ENCODE assay signal across 26 cellular contexts in genomic region chr1:157311730-157312269, GRCh38.
"Had no signal": no experiment of that assay in that cellular context is flagged by ENCODE, and none has a peak within 500 bp of the region (broad histone marks: within the 10 kb centered on the region; RNA-seq: fewer than 3 reads in every experiment).

No MANE protein-coding gene starts in this region.

- H2AFZ ChIP-seq: parathyroid adenoma had no signal

- H3K4me1 Mint-ChIP-seq: activated naive CD4-positive, alpha-beta T cell treated with anti-CD3 and anti-CD28 coated beads, Interleukin-2, amount 10 ng/mL, durations not matched to agents 7 days and 5 days; activated naive CD8-positive, alpha-beta T cell treated with anti-CD3 and anti-CD28 coated beads, Interleukin-2, amount 50 U/mL, for 24 hours; stimulated activated effector memory CD8-positive, alpha-beta T cell treated with anti-CD3 and anti-CD28 coated beads, Interleukin-12 subunit alpha, Interleukin-12 subunit beta, amount 100 ng/mL, for 72 hours; T-cell had no signal

- DNase-seq: activated CD4-positive, alpha-beta T cell treated with anti-CD3 and anti-CD28 coated beads, Interleukin-2, amount 50 U/mL, for 1 hour; activated CD4-positive, CD25-positive, alpha-beta regulatory T cell treated with anti-CD3 and anti-CD28 coated beads, Interleukin-2, amount 50 U/mL, for 72 hours; activated CD8-positive, alpha-beta memory T cell treated with anti-CD3 and anti-CD28 coated beads for 24 hours; activated CD8-positive, alpha-beta memory T cell treated with anti-CD3 and anti-CD28 coated beads, Interleukin-2, amount 50 U/mL, for 48 hours; activated effector memory CD4-positive, alpha-beta T cell treated with Interleukin-2 at 50 U/mL for 16 hours; activated naive CD4-positive, alpha-beta T cell treated with anti-CD3 and anti-CD28 coated beads, Interleukin-2, amount 10 ng/mL, durations not matched to agents 7 days and 5 days; activated naive CD8-positive, alpha-beta T cell treated with anti-CD3 and anti-CD28 coated beads, Interleukin-2, amount 50 U/mL, for 24 hours; activated T-cell treated with anti-CD3 and anti-CD28 coated beads, Interleukin-2, amount 50 U/mL, for 48 hours; aorta; cortex of kidney; glutamatergic neuron; hypothalamus; kidney; left ventricle myocardium inferior; natural killer cell; sigmoid colon; stimulated activated CD4-positive, alpha-beta T cell treated with anti-CD3 and anti-CD28 coated beads, Interleukin-4, amount 100 ng/mL, for 24 hours; T-cell had no signal

- FAIRE-seq: endometrium, kidney had no signal

- H3K9me3 ChIP-seq: neutrophil, testis had no signal

- H3K4me1 ChIP-seq: breast epithelium, left ventricle myocardium inferior, parathyroid adenoma, testis had no signal

- H3K4me3 Mint-ChIP-seq: activated naive CD4-positive, alpha-beta T cell treated with anti-CD3 and anti-CD28 coated beads, Interleukin-2, amount 10 ng/mL, durations not matched to agents 7 days and 5 days; activated naive CD8-positive, alpha-beta T cell treated with anti-CD3 and anti-CD28 coated beads, Interleukin-2, amount 50 U/mL, for 24 hours; natural killer cell; stimulated activated effector memory CD8-positive, alpha-beta T cell treated with anti-CD3 and anti-CD28 coated beads, Interleukin-12 subunit alpha, Interleukin-12 subunit beta, amount 100 ng/mL, for 72 hours; T-cell had no signal

- ATAC-seq: T-cell had no signal

- H3K9ac ChIP-seq: parathyroid adenoma had no signal

- H3K36me3 Mint-ChIP-seq: activated naive CD4-positive, alpha-beta T cell treated with anti-CD3 and anti-CD28 coated beads, Interleukin-2, amount 10 ng/mL, durations not matched to agents 7 days and 5 days; stimulated activated effector memory CD8-positive, alpha-beta T cell treated with anti-CD3 and anti-CD28 coated beads, Interleukin-12 subunit alpha, Interleukin-12 subunit beta, amount 100 ng/mL, for 72 hours; T-cell had no signal

- H3K4me3 ChIP-seq: breast epithelium, left ventricle myocardium inferior, sigmoid colon, testis, upper lobe of left lung had no signal

- H3K27me3 ChIP-seq: breast epithelium, neutrophil, sigmoid colon, testis, upper lobe of left lung had no signal

- H3K79me2 ChIP-seq: parathyroid adenoma had no signal

- H3K27ac ChIP-seq: breast epithelium, left ventricle myocardium inferior, neutrophil, parathyroid adenoma, testis, upper lobe of left lung, VCaP had no signal

- H3K27ac Mint-ChIP-seq: activated naive CD4-positive, alpha-beta T cell treated with anti-CD3 and anti-CD28 coated beads, Interleukin-2, amount 10 ng/mL, durations not matched to agents 7 days and 5 days; activated naive CD8-positive, alpha-beta T cell treated with anti-CD3 and anti-CD28 coated beads, Interleukin-2, amount 50 U/mL, for 24 hours; natural killer cell; stimulated activated effector memory CD8-positive, alpha-beta T cell treated with anti-CD3 and anti-CD28 coated beads, Interleukin-12 subunit alpha, Interleukin-12 subunit beta, amount 100 ng/mL, for 72 hours; T-cell had no signal

- H3K36me3 ChIP-seq: breast epithelium, left ventricle myocardium inferior, neutrophil, sigmoid colon, upper lobe of left lung had no signal
